ENCODE assay signal across 16 cellular contexts in genomic region chr1:43350976-43351375, GRCh38. TPM values are rescaled to one million over a fixed set of nuclear protein-coding genes. Genes with fewer than 3 reads are reported as not detected.
"Had no signal": no experiment of that assay in that cellular context is flagged by ENCODE, and none has a peak within 500 bp of the region (broad histone marks: within the 10 kb centered on the region; RNA-seq: fewer than 3 reads in every experiment).

No MANE protein-coding gene starts in this region.

- H3K9me3 Mint-ChIP-seq: nephron progenitor cell had no signal

- H3K4me3 Mint-ChIP-seq: nephron progenitor cell had no signal

- H3K27me3 ChIP-seq: ascending aorta, gastrocnemius medialis, tibial nerve, uterus had no signal

- ATAC-seq: gastrocnemius medialis; stimulated activated naive CD8-positive, alpha-beta T cell treated with anti-CD3 and anti-CD28 coated beads, Interleukin-15, Interleukin-2, amounts not matched to agents 100 U/mL and 50 U/mL, for 24 hours had no signal

- H3K4me1 ChIP-seq: ascending aorta, uterus had no signal

- H3K36me3 ChIP-seq: ascending aorta, gastrocnemius medialis, tibial nerve, uterus had no signal

- H3K9me3 ChIP-seq: ascending aorta, gastrocnemius medialis, tibial nerve, uterus had no signal

- DNase-seq: activated CD4-positive, alpha-beta T cell treated with anti-CD3 and anti-CD28 coated beads, Interleukin-2, amount 50 U/mL, for 4 hours; activated naive CD4-positive, alpha-beta T cell; erythroblast; gastrocnemius medialis; mesendoderm; nephron progenitor cell; occipital lobe; stimulated activated CD4-positive, alpha-beta T cell treated with anti-CD3 and anti-CD28 coated beads, Interleukin-2, amount 100 ng/mL, for 24 hours; stimulated activated naive CD8-positive, alpha-beta T cell treated with anti-CD3 and anti-CD28 coated beads, Interleukin-15, Interleukin-2, amounts not matched to agents 100 U/mL and 50 U/mL, for 24 hours; substantia nigra; uterus had no signal

- H3K4me3 ChIP-seq: ascending aorta, coronary artery, gastrocnemius medialis, tibial nerve, uterus had no signal

RNA-seq across cellular contexts. Expression of gene CDC20, which starts 7.8 kb away (rescaled TPM):
- total RNA-seq: ascending aorta had no signal

RNA-seq across cellular contexts. Expression of gene MPL, which starts 13.4 kb away (rescaled TPM):
- total RNA-seq: ascending aorta; gastrocnemius medialis; occipital lobe; skeletal muscle tissue; T-helper 2 cell treated with Interferon-gamma antibody and Interleukin-4, amounts not matched to agents 100 ng/mL and 5 ng/mL, for 36 hours had no signal
